ENCODE assay signal across 31 cellular contexts in genomic region chr1:116161877-116162390, GRCh38. TPM values are rescaled to one million over a fixed set of nuclear protein-coding genes. Genes with fewer than 3 reads are reported as not detected.
"Had no signal": no experiment of that assay in that cellular context is flagged by ENCODE, and none has a peak within 500 bp of the region (broad histone marks: within the 10 kb centered on the region; RNA-seq: fewer than 3 reads in every experiment).

No MANE protein-coding gene starts in this region.

- H3K4me1 ChIP-seq: foreskin keratinocyte, prostate gland had no signal

- H3K27me3 ChIP-seq: dorsolateral prefrontal cortex, foreskin keratinocyte, gastroesophageal sphincter, heart left ventricle, hepatocyte, right atrium auricular region, sigmoid colon, stomach, testis, tibial artery, upper lobe of left lung had no signal

- H3K27ac Mint-ChIP-seq: endodermal cell; mesothelial cell of epicardium; naive thymus-derived CD4-positive, alpha-beta T cell; nephron progenitor cell; stimulated activated effector memory CD8-positive, alpha-beta T cell treated with anti-CD3 and anti-CD28 coated beads, Interleukin-12 subunit alpha, Interleukin-12 subunit beta, amount 100 ng/mL, for 72 hours had no signal

- H3K9me3 Mint-ChIP-seq: endodermal cell had no signal

- H3K36me3 Mint-ChIP-seq: mesothelial cell of epicardium; stimulated activated effector memory CD8-positive, alpha-beta T cell treated with anti-CD3 and anti-CD28 coated beads, Interleukin-12 subunit alpha, Interleukin-12 subunit beta, amount 100 ng/mL, for 72 hours had no signal

- H3K36me3 ChIP-seq: gastroesophageal sphincter, heart left ventricle, prostate gland, right atrium auricular region, sigmoid colon, stomach, tibial artery, upper lobe of left lung had no signal

- ATAC-seq: esophagus mucosa; foreskin keratinocyte; gastroesophageal sphincter; heart left ventricle; left lobe of liver; mucosa of descending colon; naive thymus-derived CD4-positive, alpha-beta T cell; stimulated activated effector memory CD8-positive, alpha-beta T cell treated with anti-CD3 and anti-CD28 coated beads, Interleukin-12 subunit alpha, Interleukin-12 subunit beta, amount 100 ng/mL, for 72 hours had no signal

- DNase-seq: dorsolateral prefrontal cortex; effector CD8-positive, alpha-beta T cell; endodermal cell; foreskin keratinocyte; heart left ventricle; kidney; mesenchymal stem cell; mucosa of descending colon; naive thymus-derived CD4-positive, alpha-beta T cell; nephron progenitor cell; nucleus accumbens; sigmoid colon; stimulated activated CD4-positive, alpha-beta T cell treated with anti-CD3 and anti-CD28 coated beads, Interleukin-2, amount 100 ng/mL, for 24 hours; stimulated activated CD4-positive, alpha-beta T cell treated with anti-CD3 and anti-CD28 coated beads, Interleukin-4, amount 100 ng/mL, for 24 hours; stimulated activated naive CD4-positive, alpha-beta T cell treated with Interleukin-2 at 50 U/mL for 16 hours; stomach; testis; tibial artery; upper lobe of left lung had no signal

- H3K9me3 ChIP-seq: mucosa of descending colon, prostate gland, stomach, testis, tibial artery, upper lobe of left lung had no signal

- H3K27ac ChIP-seq: epithelial cell of prostate, foreskin keratinocyte, gastroesophageal sphincter, heart left ventricle, hepatocyte, prostate gland, right atrium auricular region, sigmoid colon, stomach, testis, tibial artery, upper lobe of left lung had no signal

- H3K4me3 ChIP-seq: dorsolateral prefrontal cortex, gastroesophageal sphincter, heart left ventricle, hepatocyte, mucosa of descending colon, prostate gland, right atrium auricular region, sigmoid colon, stomach, testis, tibial artery, upper lobe of left lung had no signal

- H3K4me3 Mint-ChIP-seq: endodermal cell; mesothelial cell of epicardium; naive thymus-derived CD4-positive, alpha-beta T cell; nephron progenitor cell; stimulated activated effector memory CD8-positive, alpha-beta T cell treated with anti-CD3 and anti-CD28 coated beads, Interleukin-12 subunit alpha, Interleukin-12 subunit beta, amount 100 ng/mL, for 72 hours had no signal

- H3K4me1 Mint-ChIP-seq: endodermal cell; stimulated activated effector memory CD8-positive, alpha-beta T cell treated with anti-CD3 and anti-CD28 coated beads, Interleukin-12 subunit alpha, Interleukin-12 subunit beta, amount 100 ng/mL, for 72 hours had no signal

RNA-seq across cellular contexts. Expression of gene MAB21L3, which starts 50.7 kb away (rescaled TPM):
- total RNA-seq: lung microvascular endothelial cell, osteocyte, right atrium auricular region, skeletal muscle tissue had no signal
- polyA plus RNA-seq: naive thymus-derived CD4-positive, alpha-beta T cell had no signal
